Comparison of ENCODE assay signal across 16 cellular contexts in genomic region chr2:120556908-120557307, GRCh38.
DNase-seq lines count a peak whose midpoint lies in the region; ATAC-seq and TF ChIP-seq lines count a peak whose summit lies in the region.
"Had no signal": no experiment of that assay in that cellular context is flagged by ENCODE, and none has a peak within 500 bp of the region (broad histone marks: within the 10 kb centered on the region; RNA-seq: fewer than 3 reads in every experiment).

No MANE protein-coding gene starts in this region.

- H3K4me1 Mint-ChIP-seq in HFFc6 (ENCODE audit: low read depth), result peaks cover 60% of the 10 kb centered on the region

- DNase-seq in NCI-H82 (lab: John Stamatoyannopoulos, UW) (peak; percentile 3), NCI-H82 treated with DMSO at 0.1 percent for 48 hours (lab: John Stamatoyannopoulos, UW; ENCODE audit: unreplicated experiment) (no peak), HFFc6 (no peak), NCI-H69 (lab: John Stamatoyannopoulos, UW) (peak; percentile 4), iPS-NIHi11 (ENCODE audit: low spot score) (peak; percentile 46), NCI-H2029 (lab: John Stamatoyannopoulos, UW) (no peak)
- DNase-seq in activated T-cell treated with anti-CD3 and anti-CD28 coated beads, Interleukin-2, amount 50 U/mL, for 48 hours, result no peak
- DNase-seq: CD4-positive, alpha-beta T cell; DMS153; EL; H7; NCI-H1105 treated with DMSO at 0.1 percent for 48 hours; NCI-H187; NCI-H226; T-helper 17 cell had no signal

- H3K9me3 Mint-ChIP-seq in HFFc6, result no peaks in the 10 kb centered on the region
- H3K9me3 Mint-ChIP-seq: CD4-positive, alpha-beta T cell had no signal

- ATAC-seq in GM18870 (IDR thresholded peaks at IDR 0.05; ENCODE audit: unreplicated experiment), result no peak
- ATAC-seq: T-helper 17 cell had no signal

- H3K36me3 Mint-ChIP-seq in HFFc6 (ENCODE audit: low read depth), result peaks cover 5% of the 10 kb centered on the region; the same call in 1 of the 2 replicates

- peaks cover 18% of the 10 kb centered on the region for H3K27me3 Mint-ChIP-seq in HFFc6 (ENCODE audit: insufficient read depth)

- H3K27ac Mint-ChIP-seq in HFFc6, result peak overlapping the region; percentile 38
- H3K27ac Mint-ChIP-seq: CD4-positive, alpha-beta T cell; T-helper 17 cell had no signal

- TF ChIP-seq CTCF in HFFc6 (IDR thresholded peaks at IDR 0.05), result no peak

- H3K4me3 Mint-ChIP-seq in HFFc6, result no peak overlapping the region
- H3K4me3 Mint-ChIP-seq: CD4-positive, alpha-beta T cell; T-helper 17 cell had no signal

Comparison
In these comparisons a context has a peak if more than half of its experiments do, and no peak if none do; other contexts are left out.
1. DNase-seq: peak in NCI-H82 (single experiment), NCI-H69 (single experiment) and iPS-NIHi11 (single experiment); none in NCI-H82 treated with DMSO at 0.1 percent for 48 hours (single experiment), HFFc6 (single experiment), NCI-H2029 (single experiment) and activated T-cell treated with anti-CD3 and anti-CD28 coated beads, Interleukin-2, amount 50 U/mL, for 48 hours (0 of 2).